Comparison of ENCODE assay signal across 9 cellular contexts in the genomic region with DNA sequence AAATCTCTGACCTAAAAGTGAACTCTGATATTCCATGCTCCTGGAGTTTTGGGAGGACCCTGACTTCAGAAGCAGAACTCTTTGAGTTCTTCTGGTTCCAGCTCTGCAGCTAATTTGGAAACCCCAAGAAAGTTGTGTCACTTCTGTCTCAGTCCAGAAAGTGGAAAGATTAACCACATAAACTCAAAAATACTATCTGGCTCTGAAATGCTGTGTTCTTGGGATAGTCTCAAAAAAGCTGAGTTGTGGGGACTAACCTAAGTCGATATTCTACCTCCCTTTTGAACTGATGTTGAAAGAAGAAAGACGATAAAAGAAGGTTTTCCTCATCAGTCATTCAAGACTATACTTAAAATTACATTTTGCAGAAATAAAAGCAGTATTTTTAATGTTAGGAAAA. TPM values are rescaled to one million over a fixed set of nuclear protein-coding genes. Genes with fewer than 3 reads are reported as not detected.
DNase-seq lines count a peak whose midpoint lies in the region; ATAC-seq and TF ChIP-seq lines count a peak whose summit lies in the region.
"Had no signal": no experiment of that assay in that cellular context is flagged by ENCODE, and none has a peak within 500 bp of the region (broad histone marks: within the 10 kb centered on the region; RNA-seq: fewer than 3 reads in every experiment).

No MANE protein-coding gene starts in this region.

- TF ChIP-seq EP300 in stomach (IDR thresholded peaks at IDR 0.05) (no peak), gastroesophageal sphincter (IDR thresholded peaks at IDR 0.05) (no peak)

- H3K27ac ChIP-seq in right lobe of liver (peak overlapping the region; percentile 65 to 82 (median 69)), stomach (peak overlapping the region in 4 of 5 donors; percentile 89 to 99 (median 93)), gastroesophageal sphincter (peak overlapping the region in 2 of 4 donors; percentile 62 to 89)

- intact Hi-C loops in activated CD4-positive, alpha-beta T cell treated with anti-CD3 and anti-CD28 coated beads, Interleukin-2, amount 10 ng/mL, durations not matched to agents 24 days and 14 days (cut with micrococcal nuclease), result loop anchor here (1.0 to 5.0 kb wide), 5 partner anchors 11 to 203 kb away; no protein-coding TSS in a partner anchor
- intact Hi-C loops in right lobe of liver (cut with DNase I) (no loop called here), stomach (cut with DNase I; ENCODE audit: low total_unique reads) (no loop called here)

- H3K4me1 ChIP-seq in right lobe of liver (peaks cover 0 to 14% (median 2%) of the 10 kb centered on the region in 4 donors), stomach (peaks cover 75 to 100% (median 86%) of the 10 kb centered on the region in 4 donors), gastroesophageal sphincter (peaks cover 0 to 66% (median 32%) of the 10 kb centered on the region in 3 donors)

- DNase-seq in activated CD4-positive, alpha-beta T cell treated with anti-CD3 and anti-CD28 coated beads, Interleukin-2, amount 10 ng/mL, durations not matched to agents 24 days and 14 days, result no peak
- DNase-seq in activated CD4-positive, alpha-beta T cell treated with anti-CD3 and anti-CD28 coated beads for 4 hours, result no peak
- DNase-seq in right lobe of liver, result no peak
- no peak for DNase-seq in stomach
- no peak for DNase-seq in KG1 (lab: John Stamatoyannopoulos, UW)
- no peak for DNase-seq in activated CD4-positive, CD25-positive, alpha-beta regulatory T cell treated with anti-CD3 and anti-CD28 coated beads, Interleukin-2, amount 50 U/mL, for 72 hours

- peak; percentile 15 for ATAC-seq in activated T-helper 17 cell treated with anti-CD3 and anti-CD28 coated beads, Interleukin-2, amount 50 U/mL, for 72 hours (replicated peaks)
- no peak for ATAC-seq in right lobe of liver
- ATAC-seq in gastroesophageal sphincter, result no peak

- H3K4me3 ChIP-seq in right lobe of liver (no peak overlapping the region), stomach (peak overlapping the region in 1 of 4 donors; percentile 52), gastroesophageal sphincter (peak overlapping the region in 1 of 2 donors; percentile 53)
- H3K4me3 ChIP-seq: mucosa of descending colon had no signal

- H3K4me1 Mint-ChIP-seq in activated CD4-positive, alpha-beta T cell treated with anti-CD3 and anti-CD28 coated beads, Interleukin-2, amount 10 ng/mL, durations not matched to agents 24 days and 14 days, result peaks cover 89% of the 10 kb centered on the region
- H3K4me1 Mint-ChIP-seq in activated T-helper 17 cell treated with anti-CD3 and anti-CD28 coated beads, Interleukin-2, amount 50 U/mL, for 72 hours, result peaks cover 72% of the 10 kb centered on the region

- peaks cover 20% of the 10 kb centered on the region for H3K36me3 Mint-ChIP-seq in activated CD4-positive, alpha-beta T cell treated with anti-CD3 and anti-CD28 coated beads, Interleukin-2, amount 10 ng/mL, durations not matched to agents 24 days and 14 days (ENCODE audit: low read depth)
- peaks cover 49% of the 10 kb centered on the region for H3K36me3 Mint-ChIP-seq in activated T-helper 17 cell treated with anti-CD3 and anti-CD28 coated beads, Interleukin-2, amount 50 U/mL, for 72 hours (ENCODE audit: low read depth)

- H3K4me3 Mint-ChIP-seq in activated CD4-positive, alpha-beta T cell treated with anti-CD3 and anti-CD28 coated beads, Interleukin-2, amount 10 ng/mL, durations not matched to agents 24 days and 14 days, result peak overlapping the region; percentile 82
- peak overlapping the region; percentile 91 for H3K4me3 Mint-ChIP-seq in activated T-helper 17 cell treated with anti-CD3 and anti-CD28 coated beads, Interleukin-2, amount 50 U/mL, for 72 hours

- peak overlapping the region; percentile 96 for H3K27ac Mint-ChIP-seq in activated CD4-positive, alpha-beta T cell treated with anti-CD3 and anti-CD28 coated beads, Interleukin-2, amount 10 ng/mL, durations not matched to agents 24 days and 14 days
- H3K27ac Mint-ChIP-seq in activated T-helper 17 cell treated with anti-CD3 and anti-CD28 coated beads, Interleukin-2, amount 50 U/mL, for 72 hours, result peak overlapping the region; percentile 97

- no peak for TF ChIP-seq CTCF in right lobe of liver (IDR thresholded peaks at IDR 0.05)
- TF ChIP-seq CTCF in stomach (IDR thresholded peaks at IDR 0.05), result no peak
- no peak for TF ChIP-seq CTCF in gastroesophageal sphincter (IDR thresholded peaks at IDR 0.05)

- H3K27me3 Mint-ChIP-seq in activated CD4-positive, alpha-beta T cell treated with anti-CD3 and anti-CD28 coated beads, Interleukin-2, amount 10 ng/mL, durations not matched to agents 24 days and 14 days, result no peaks in the 10 kb centered on the region
- H3K27me3 Mint-ChIP-seq in activated T-helper 17 cell treated with anti-CD3 and anti-CD28 coated beads, Interleukin-2, amount 50 U/mL, for 72 hours, result no peaks in the 10 kb centered on the region

- H3K36me3 ChIP-seq in right lobe of liver (no peaks in the 10 kb centered on the region), stomach (no peaks in the 10 kb centered on the region), gastroesophageal sphincter (no peaks in the 10 kb centered on the region)

- H3K9me3 Mint-ChIP-seq in activated CD4-positive, alpha-beta T cell treated with anti-CD3 and anti-CD28 coated beads, Interleukin-2, amount 10 ng/mL, durations not matched to agents 24 days and 14 days, result no peaks in the 10 kb centered on the region
- H3K9me3 Mint-ChIP-seq in activated T-helper 17 cell treated with anti-CD3 and anti-CD28 coated beads, Interleukin-2, amount 50 U/mL, for 72 hours, result peaks cover 4% of the 10 kb centered on the region

- TF ChIP-seq POLR2A in right lobe of liver (IDR thresholded peaks at IDR 0.05), result no peak
- TF ChIP-seq POLR2A in stomach (IDR thresholded peaks at IDR 0.05), result no peak
- no peak for TF ChIP-seq POLR2A in gastroesophageal sphincter (IDR thresholded peaks at IDR 0.05)

- H3K27me3 ChIP-seq in right lobe of liver (no peaks in the 10 kb centered on the region), stomach (no peaks in the 10 kb centered on the region), gastroesophageal sphincter (no peaks in the 10 kb centered on the region)

- WGBS in right lobe of liver (ENCODE audit: insufficient coverage, low coverage, low lambda C conversion rate, missing lambda C conversion rate), result 30% methylated on average over 2 of the region's 2 CpGs
- WGBS in stomach, 5 donors, result 38 to 61% (median 48%) methylated on average over 2 of the region's 2 CpGs
- WGBS in gastroesophageal sphincter (ENCODE audit: low coverage in 1 of 2), 2 donors, result 2 to 13% methylated on average over 2 of the region's 2 CpGs

- H3K9me3 ChIP-seq in right lobe of liver, result no peaks in the 10 kb centered on the region
- no peaks in the 10 kb centered on the region for H3K9me3 ChIP-seq in stomach
- H3K9me3 ChIP-seq in gastroesophageal sphincter, result no peaks in the 10 kb centered on the region
- H3K9me3 ChIP-seq: mucosa of descending colon had no signal

RNA-seq across cellular contexts. Expression of a gene that starts 59.8 kb away (rescaled TPM):
- 29.3 and 31.2 TPM in 2 replicates for total RNA-seq in activated CD4-positive, alpha-beta T cell treated with anti-CD3 and anti-CD28 coated beads, Interleukin-2, amount 10 ng/mL, durations not matched to agents 24 days and 14 days
- 10 to 100 TPM; 30.1 to 39.2 TPM for total RNA-seq in activated T-helper 17 cell treated with anti-CD3 and anti-CD28 coated beads, Interleukin-2, amount 50 U/mL, for 72 hours
- 1 to 10 TPM; 2.1 to 4.1 (median 3.4) TPM for total RNA-seq in right lobe of liver
- 10 to 100 TPM; 16.4 to 38.8 (median 24.6) TPM for total RNA-seq in stomach
- polyA plus RNA-seq in stomach, result 1 to 10 TPM; 3.8 to 5.4 (median 4.4) TPM
- 100 to 1,000 TPM in 1 of 4 donors, 10 to 100 TPM in 3; 75.0 to 184 (median 94.2) TPM for total RNA-seq in gastroesophageal sphincter
